ENCODE assay signal across 16 cellular contexts in the genomic region with DNA sequence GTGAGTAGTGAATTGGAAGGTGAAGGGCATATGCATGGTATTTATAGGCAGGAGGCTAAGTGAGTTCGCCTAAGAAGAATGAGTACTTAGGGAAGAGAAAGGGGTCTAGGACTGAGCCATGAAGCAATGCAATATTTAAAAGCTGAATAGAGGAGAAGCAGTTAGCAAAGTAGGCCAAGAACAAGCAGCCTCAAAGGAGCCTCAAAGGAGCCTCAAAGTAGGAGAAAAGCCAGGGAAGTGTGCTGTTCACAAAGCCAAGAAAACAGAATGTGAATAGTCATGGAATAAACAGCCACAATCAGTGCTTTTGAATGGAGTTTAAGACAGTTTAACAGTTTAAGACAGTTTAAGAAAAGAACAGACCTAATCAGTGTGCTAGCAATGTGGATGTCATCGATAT.
DNase-seq lines count a peak whose midpoint lies in the region; ATAC-seq and TF ChIP-seq lines count a peak whose summit lies in the region.
"Had no signal": no experiment of that assay in that cellular context is flagged by ENCODE, and none has a peak within 500 bp of the region (broad histone marks: within the 10 kb centered on the region; RNA-seq: fewer than 3 reads in every experiment).

No MANE protein-coding gene starts in this region.

- in situ Hi-C loops in IMR-90 (cut with MboI; ENCODE audit: low sequenced_read_pairs), result no loop called here

- no peaks in the 10 kb centered on the region for H3K9me1 ChIP-seq in IMR-90 (ENCODE audit: insufficient read depth, low read length)

- DNase-seq in Right ventricle myocardium superior, result no peak
- DNase-seq in left ventricle myocardium inferior, result no peak
- DNase-seq in IMR-90, result peak; percentile 40
- peak; percentile 34 to 41 for DNase-seq in foreskin fibroblast
- DNase-seq in pons (ENCODE audit: low spot score), result peak; percentile 14
- DNase-seq in HT-29 (ENCODE audit: low spot score), result no peak
- no peak for DNase-seq in NCI-H2029 treated with DMSO at 0.1 percent for 48 hours (lab: John Stamatoyannopoulos, UW)
- no peak for DNase-seq in AML-193 (lab: John Stamatoyannopoulos, UW)
- DNase-seq: 8988T; Calu3; CD8-positive, alpha-beta T cell; DMS79 treated with DMSO at 0.1 percent for 48 hours; GM23248 had no signal

- no peaks in the 10 kb centered on the region for H3K9me3 ChIP-seq in left ventricle myocardium inferior (replicated peaks)
- H3K9me3 ChIP-seq in IMR-90 (ENCODE audit: control insufficient read depth, insufficient read depth, low read length), result peaks cover 2% of the 10 kb centered on the region; the same call in 1 of the 2 replicates
- H3K9me3 ChIP-seq: BLaER1 treated with 17β-estradiol and CSF1 and Interleukin-3, amounts not matched to agents 10 nM and 100 nM; HAP-1 had no signal

- no peak overlapping the region for H2BK120ac ChIP-seq in IMR-90 (ENCODE audit: low read depth, low read length)

- no peaks in the 10 kb centered on the region for H3K79me1 ChIP-seq in IMR-90 (ENCODE audit: low read depth in 1 of 2, low read length in 2 of 2)

- no peak for TF ChIP-seq RAD21 in IMR-90 (IDR thresholded peaks at IDR 0.05; ENCODE audit: low read length)

- dilution Hi-C loops in IMR-90 (cut with HindIII; ENCODE audit: low sequenced_read_pairs, unreplicated experiment), result no loop called here

- H3K9ac ChIP-seq in IMR-90 (ENCODE audit: low read depth, low read length), result no peak overlapping the region
- H3K9ac ChIP-seq: BLaER1 treated with 17β-estradiol and CSF1 and Interleukin-3, amounts not matched to agents 10 nM and 100 nM; GM23248 had no signal

- H2AFZ ChIP-seq in IMR-90 (replicated peaks; ENCODE audit: low read length, poor library complexity), result no peak overlapping the region
- H2AFZ ChIP-seq: GM23248 had no signal

- TF ChIP-seq CTCF in left ventricle myocardium inferior (IDR thresholded peaks at IDR 0.05; ENCODE audit: borderline replicate concordance) (no peak), IMR-90 (conservative IDR thresholded peaks at IDR 0.05; ENCODE audit: low read depth, low read length) (no peak), foreskin fibroblast (IDR thresholded peaks at IDR 0.05; ENCODE audit: low read depth, low read length) (no peak)

- peak overlapping the region; percentile 26; the same call in 1 of the 2 replicates for H3K18ac ChIP-seq in IMR-90 (ENCODE audit: low read depth, low read length)

- no peak overlapping the region; the same call in 1 of the 2 replicates for H3K56ac ChIP-seq in IMR-90 (ENCODE audit: extremely low read depth, insufficient read depth, low read length)

- H2AK9ac ChIP-seq in IMR-90 (replicated peaks; ENCODE audit: low read depth, low read length, poor library complexity), result no peak overlapping the region

- H4K20me1 ChIP-seq in IMR-90 (ENCODE audit: insufficient read depth, low read length), result no peaks in the 10 kb centered on the region
- H4K20me1 ChIP-seq: BLaER1 treated with 17β-estradiol and CSF1 and Interleukin-3, amounts not matched to agents 10 nM and 100 nM had no signal

- H3K36me3 ChIP-seq in left ventricle myocardium inferior (no peaks in the 10 kb centered on the region), IMR-90 (ENCODE audit: control insufficient read depth, insufficient read depth, low read length) (no peaks in the 10 kb centered on the region)
- H3K36me3 ChIP-seq: BLaER1 treated with 17β-estradiol and CSF1 and Interleukin-3, amounts not matched to agents 10 nM and 100 nM; HAP-1 had no signal

- H2BK5ac ChIP-seq in IMR-90 (ENCODE audit: low read depth, low read length, poor library complexity, severe bottlenecking), result no peak overlapping the region

- WGBS in IMR-90 (ENCODE audit: extremely low coverage in 2 of 2, insufficient read length in 1 of 2), 2 experiments, result 56% methylated on average over 1 of the region's 2 CpGs; no CpG with 5 or more reads in 1 of the 2 experiments

- no peak overlapping the region for H2BK15ac ChIP-seq in IMR-90 (ENCODE audit: low read depth, low read length)

- intact Hi-C loops in Right ventricle myocardium superior (cut with DNase I) (no loop called here), left ventricle myocardium inferior (cut with micrococcal nuclease) (no loop called here), IMR-90 (cut with micrococcal nuclease) (loop anchor here (10.0 kb wide), 1 partner anchor 282 kb away; no protein-coding TSS in a partner anchor)

- H3K4me2 ChIP-seq in IMR-90 (ENCODE audit: low read depth, low read length), result no peak overlapping the region
- H3K4me2 ChIP-seq: BLaER1 treated with 17β-estradiol and CSF1 and Interleukin-3, amounts not matched to agents 10 nM and 100 nM had no signal

- no peak overlapping the region for H4K91ac ChIP-seq in IMR-90 (ENCODE audit: insufficient read depth, low read depth, low read length)

- H3K4me3 ChIP-seq in left ventricle myocardium inferior, result no peak overlapping the region
- no peak overlapping the region for H3K4me3 ChIP-seq in IMR-90 (ENCODE audit: insufficient read depth, low read depth, low read length)
- H3K4me3 ChIP-seq in foreskin fibroblast (ENCODE audit: low read depth in 1 of 2, low read length in 2 of 2), result no peak overlapping the region
- H3K4me3 ChIP-seq: BLaER1 treated with 17β-estradiol and CSF1 and Interleukin-3, amounts not matched to agents 10 nM and 100 nM; GM23248; HAP-1 had no signal

- no peaks in the 10 kb centered on the region for H3K27me3 ChIP-seq in left ventricle myocardium inferior (ENCODE audit: low read depth)
- H3K27me3 ChIP-seq in IMR-90 (ENCODE audit: control insufficient read depth, insufficient read depth, low read length), result no peaks in the 10 kb centered on the region
- H3K27me3 ChIP-seq: BLaER1 treated with 17β-estradiol and CSF1 and Interleukin-3, amounts not matched to agents 10 nM and 100 nM had no signal

- H3K23ac ChIP-seq in IMR-90 (ENCODE audit: low read depth, low read length), result no peak overlapping the region

- no peak overlapping the region; the same call in 1 of the 2 replicates for H4K5ac ChIP-seq in IMR-90 (ENCODE audit: low read depth, low read length)

- peak overlapping the region in 1 of 2 experiments; percentile 25; a peak in 1 of 4 replicates for H4K8ac ChIP-seq in IMR-90 (ENCODE audit: low read depth in 2 of 2, low read length in 2 of 2)

- H3K4me1 ChIP-seq in left ventricle myocardium inferior, result no peaks in the 10 kb centered on the region
- no peaks in the 10 kb centered on the region for H3K4me1 ChIP-seq in IMR-90 (ENCODE audit: control insufficient read depth, insufficient read depth, low read length)
- H3K4me1 ChIP-seq: BLaER1 treated with 17β-estradiol and CSF1 and Interleukin-3, amounts not matched to agents 10 nM and 100 nM; HAP-1 had no signal

- H2AK5ac ChIP-seq in IMR-90 (ENCODE audit: low read depth, low read length), result no peak overlapping the region

- CTCF ChIA-PET in IMR-90 (lab: Yijun Ruan, JAX), result no interaction called here

- no peak overlapping the region for H2BK20ac ChIP-seq in IMR-90 (ENCODE audit: low read depth, low read length)

- ATAC-seq in Right ventricle myocardium superior (ENCODE audit: poor library complexity) (peak; percentile 39), IMR-90 (ENCODE audit: low read depth) (no peak)
- ATAC-seq: CD8-positive, alpha-beta T cell; HepG2 had no signal

- BruUV-seq in IMR-90 (replicated peaks; lab: Mats Ljungman, UMichigan), result no TSS peak

- no peak overlapping the region for H3K4ac ChIP-seq in IMR-90 (ENCODE audit: low read depth, low read length)

- H3K27ac ChIP-seq in left ventricle myocardium inferior (replicated peaks) (no peak overlapping the region), IMR-90 (ENCODE audit: insufficient read depth, low read length) (no peak overlapping the region)
- H3K27ac ChIP-seq: BLaER1 treated with 17β-estradiol and CSF1 and Interleukin-3, amounts not matched to agents 10 nM and 100 nM; GM23248 had no signal

- TF ChIP-seq POLR2A in IMR-90 (IDR thresholded peaks at IDR 0.05; ENCODE audit: low read depth, low read length), result no peak

- POLR2A ChIA-PET in IMR-90 (lab: Charles Lee; ENCODE audit: unreplicated experiment), result no interaction called here

- H3K14ac ChIP-seq in IMR-90 (replicated peaks; ENCODE audit: low read depth, low read length), result no peak overlapping the region; the same call in 1 of the 2 replicates

TF ChIP-seq in IMR-90, 13 proteins besides CTCF, POLR2A, EP300 and RAD21:
- TF ChIP-seq FOS (IDR thresholded peaks at IDR 0.05; ENCODE audit: low read depth, low read length), result no peak
- no peak for TF ChIP-seq SMC3 (IDR thresholded peaks at IDR 0.05; ENCODE audit: low read depth, low read length)
- TF ChIP-seq MAFK (IDR thresholded peaks at IDR 0.05; ENCODE audit: low read depth, low read length), result no peak
- TF ChIP-seq, protein P1, sequence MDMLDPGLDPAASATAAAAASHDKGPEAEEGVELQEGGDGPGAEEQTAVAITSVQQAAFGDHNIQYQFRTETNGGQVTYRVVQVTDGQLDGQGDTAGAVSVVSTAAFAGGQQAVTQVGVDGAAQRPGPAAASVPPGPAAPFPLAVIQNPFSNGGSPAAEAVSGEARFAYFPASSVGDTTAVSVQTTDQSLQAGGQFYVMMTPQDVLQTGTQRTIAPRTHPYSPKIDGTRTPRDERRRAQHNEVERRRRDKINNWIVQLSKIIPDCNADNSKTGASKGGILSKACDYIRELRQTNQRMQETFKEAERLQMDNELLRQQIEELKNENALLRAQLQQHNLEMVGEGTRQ (IDR thresholded peaks at IDR 0.05; ENCODE audit: low read depth, low read length), result no peak
- TF ChIP-seq RFX5 (IDR thresholded peaks at IDR 0.05; ENCODE audit: low read depth, low read length), result no peak

Comparison
In these comparisons a context has a peak if more than half of its experiments do, and no peak if none do; other contexts are left out.
1. DNase-seq: peak in IMR-90 (single experiment), foreskin fibroblast (2 of 2) and pons (single experiment); none in Right ventricle myocardium superior (single experiment), left ventricle myocardium inferior (single experiment), HT-29 (single experiment), NCI-H2029 treated with DMSO at 0.1 percent for 48 hours (single experiment) and AML-193 (0 of 2).